In genomic region chr6:31386977-31387376, GRCh38 we compare ENCODE assay signal across 21 cellular contexts. TPM values are rescaled to one million over a fixed set of nuclear protein-coding genes. Genes with fewer than 3 reads are reported as not detected.
A peak's percentile ranks its signal among the peaks of the same experiment; 100 is the strongest.
DNase-seq lines count a peak whose midpoint lies in the region; ATAC-seq and TF ChIP-seq lines count a peak whose summit lies in the region.
"Had no signal": no experiment of that assay in that cellular context is flagged by ENCODE, and none has a peak within 500 bp of the region (broad histone marks: within the 10 kb centered on the region; RNA-seq: fewer than 3 reads in every experiment).

No MANE protein-coding gene starts in this region.

- WGBS in mesendoderm (ENCODE audit: extremely low coverage, insufficient coverage, low lambda C conversion rate), result no CpG with 5 or more reads among the region's 1 CpG

- H4K8ac ChIP-seq in mesendoderm (ENCODE audit: low read depth, low read length), result no peak overlapping the region

- no peak overlapping the region for H2BK120ac ChIP-seq in mesendoderm (ENCODE audit: low read depth, low read length)

- no peak overlapping the region for H3K4me3 Mint-ChIP-seq in WTC11
- H3K4me3 Mint-ChIP-seq: CD4-positive, CD25-positive, alpha-beta regulatory T cell had no signal

- no peak overlapping the region for H3K27ac ChIP-seq in mesendoderm (ENCODE audit: low read depth, low read length)
- H3K27ac ChIP-seq: SK-N-MC had no signal

- H3K56ac ChIP-seq in mesendoderm (ENCODE audit: low read length), result no peak overlapping the region

- no peak overlapping the region for H3K27ac Mint-ChIP-seq in WTC11
- H3K27ac Mint-ChIP-seq: CD4-positive, CD25-positive, alpha-beta regulatory T cell had no signal

- H3K79me1 ChIP-seq in mesendoderm (ENCODE audit: low read length), result no peaks in the 10 kb centered on the region

- DNase-seq in DMS53 (lab: John Stamatoyannopoulos, UW), result peak; percentile 60
- no peak for DNase-seq in WTC11 (ENCODE audit: low spot score)
- peak; percentile 55 for DNase-seq in iPS-NIHi7 (ENCODE audit: extremely low spot score)
- DNase-seq in mesendoderm, result peak; percentile 74
- no peak for DNase-seq in cortex of kidney (lab: John Stamatoyannopoulos, UW)
- no peak for DNase-seq in NCI-H2029 treated with DMSO at 0.1 percent for 48 hours (lab: John Stamatoyannopoulos, UW)
- DNase-seq: 8988T; BE2C; CD4-positive, CD25-positive, alpha-beta regulatory T cell; COR-L47; DMS 273 treated with DMSO at 0.1 percent for 48 hours; GF-D8; KBM-7; NCI-H1694 treated with DMSO at 0.1 percent for 48 hours; NCI-H2227 treated with DMSO at 0.1 percent for 48 hours; NCI-H510A treated with DMSO at 0.1 percent for 48 hours; NCI-H774; SHP77 had no signal

- H2BK5ac ChIP-seq in mesendoderm (ENCODE audit: low read length), result no peak overlapping the region

- H3K27me3 Mint-ChIP-seq in WTC11 (ENCODE audit: low read depth), result no peaks in the 10 kb centered on the region
- H3K27me3 Mint-ChIP-seq: CD4-positive, CD25-positive, alpha-beta regulatory T cell had no signal

- H3K4me3 ChIP-seq in mesendoderm (ENCODE audit: low read length), result no peak overlapping the region
- H3K4me3 ChIP-seq: SK-N-MC had no signal

- no peak overlapping the region for H3K23ac ChIP-seq in mesendoderm (ENCODE audit: low read length)

- H2BK15ac ChIP-seq in mesendoderm (replicated peaks; ENCODE audit: low read depth), result no peak overlapping the region

- H3K4me1 Mint-ChIP-seq in WTC11, result peaks cover 20% of the 10 kb centered on the region

- H3K9me3 Mint-ChIP-seq in WTC11, result peaks cover 4% of the 10 kb centered on the region; the same call in 1 of the 2 replicates
- H3K9me3 Mint-ChIP-seq: CD4-positive, CD25-positive, alpha-beta regulatory T cell had no signal

- CTCF ChIA-PET in WTC11 (lab: Charles Lee), result interaction anchor here (0.6 to 0.8 kb wide), 2 partner anchors 20 to 56 kb away, joined by 3 read pairs; no protein-coding TSS in a partner anchor

- no peak overlapping the region for H3K4ac ChIP-seq in mesendoderm (ENCODE audit: low read depth, low read length)

- H3K36me3 Mint-ChIP-seq in WTC11, result no peaks in the 10 kb centered on the region
- H3K36me3 Mint-ChIP-seq: CD4-positive, CD25-positive, alpha-beta regulatory T cell had no signal

- H2AK5ac ChIP-seq in mesendoderm (ENCODE audit: low read length), result no peak overlapping the region

- H3K9ac ChIP-seq in mesendoderm (ENCODE audit: low read length), result no peak overlapping the region

- POLR2A ChIA-PET in WTC11 (lab: Charles Lee), result no interaction called here

- no peak overlapping the region for H3K4me2 ChIP-seq in mesendoderm (ENCODE audit: low read length)

- H3K18ac ChIP-seq in mesendoderm (ENCODE audit: low read length), result no peak overlapping the region

- no peak for TF ChIP-seq CTCF in WTC11 (IDR thresholded peaks at IDR 0.05)

- no peaks in the 10 kb centered on the region for H3K27me3 ChIP-seq in mesendoderm (ENCODE audit: insufficient read depth, low read length, poor library complexity)

- ATAC-seq in WTC11 (peak; percentile 67), HG03457 (IDR thresholded peaks at IDR 0.05; ENCODE audit: unreplicated experiment) (no peak), HG02759 (IDR thresholded peaks at IDR 0.05; ENCODE audit: unreplicated experiment) (no peak)

- no peaks in the 10 kb centered on the region for H3K36me3 ChIP-seq in mesendoderm (ENCODE audit: control insufficient read depth, insufficient read depth, low read length)
- H3K36me3 ChIP-seq: BE2C had no signal

- no peaks in the 10 kb centered on the region for H3K4me1 ChIP-seq in mesendoderm (ENCODE audit: control insufficient read depth, low read depth, low read length)
- H3K4me1 ChIP-seq: BE2C had no signal

- H3K79me2 ChIP-seq in mesendoderm (ENCODE audit: control insufficient read depth, insufficient read depth, low read length), result no peaks in the 10 kb centered on the region

- H4K5ac ChIP-seq in mesendoderm (ENCODE audit: low read length), result no peak overlapping the region

TF ChIP-seq in WTC11, 78 proteins besides CTCF, POLR2A, EP300 and RAD21 (continues in another document):
- TF ChIP-seq NFE2L1 (CRISPR knock-in tag; IDR thresholded peaks at IDR 0.05) (no peak), ELF4 (CRISPR knock-in tag; IDR thresholded peaks at IDR 0.05; ENCODE audit: low read depth) (no peak), IRF2 (CRISPR knock-in tag; IDR thresholded peaks at IDR 0.05; ENCODE audit: borderline replicate concordance, low read depth) (no peak), NR1H2 (CRISPR knock-in tag; IDR thresholded peaks at IDR 0.05) (no peak), ATF3 (CRISPR knock-in tag; conservative IDR thresholded peaks at IDR 0.05) (no peak), JUN (CRISPR knock-in tag; IDR thresholded peaks at IDR 0.05) (no peak), RORB (CRISPR knock-in tag; IDR thresholded peaks at IDR 0.05) (no peak), OVOL2 (CRISPR knock-in tag; IDR thresholded peaks at IDR 0.05; ENCODE audit: borderline replicate concordance) (no peak), ZNF423 (CRISPR knock-in tag; IDR thresholded peaks at IDR 0.05) (no peak), ZNF396 (CRISPR knock-in tag; IDR thresholded peaks at IDR 0.05; ENCODE audit: borderline replicate concordance) (no peak), ZNF281 (CRISPR knock-in tag; IDR thresholded peaks at IDR 0.05) (no peak), FOXK1 (CRISPR knock-in tag; IDR thresholded peaks at IDR 0.05) (no peak), TEAD4 (CRISPR knock-in tag; IDR thresholded peaks at IDR 0.05) (no peak), ZSCAN18 (CRISPR knock-in tag; IDR thresholded peaks at IDR 0.05) (no peak), TEAD1 (CRISPR knock-in tag; IDR thresholded peaks at IDR 0.05) (no peak)

RNA-seq across cellular contexts. Expression of gene MICA, which starts 16.4 kb away (rescaled TPM):
- 11.4 to 12.9 TPM (median 11.7 TPM) in 3 replicates for total RNA-seq in WTC11 (2021)
- polyA plus RNA-seq in mesendoderm (2013, experiment 1 of 2), result 9.6 TPM
- 10.0 TPM for polyA plus RNA-seq in mesendoderm (2013, experiment 2 of 2)

RNA-seq across cellular contexts. Expression of gene HLA-B, which starts 30.0 kb away (rescaled TPM):
- 124 to 149 TPM (median 141 TPM) in 3 replicates for total RNA-seq in WTC11 (2021)
- 28.6 TPM for polyA plus RNA-seq in mesendoderm (2013, experiment 1 of 2)
- 28.5 TPM for polyA plus RNA-seq in mesendoderm (2013, experiment 2 of 2)

Comparison
In these comparisons a context has a peak if more than half of its experiments do, and no peak if none do; other contexts are left out.
1. DNase-seq: peak in DMS53 (single experiment), iPS-NIHi7 (single experiment) and mesendoderm (single experiment); none in WTC11 (single experiment), cortex of kidney (single experiment) and NCI-H2029 treated with DMSO at 0.1 percent for 48 hours (single experiment).